Comparison of ENCODE assay signal across 8 cellular contexts in genomic region chr9:85742630-85742928, GRCh38. TPM values are rescaled to one million over a fixed set of nuclear protein-coding genes. Genes with fewer than 3 reads are reported as not detected.
DNase-seq lines count a peak whose midpoint lies in the region; ATAC-seq and TF ChIP-seq lines count a peak whose summit lies in the region.

No MANE protein-coding gene starts in this region.

- H3K27ac ChIP-seq in Karpas-422 (ENCODE audit: low read length) (peak overlapping the region; percentile 54; the same call in 1 of the 2 replicates), breast epithelium (peak overlapping the region; percentile 87 to 89)

- ATAC-seq in GM18861 (IDR thresholded peaks at IDR 0.05; ENCODE audit: unreplicated experiment) (no peak), GM19035 (IDR thresholded peaks at IDR 0.05; ENCODE audit: unreplicated experiment) (no peak), GM19324 (IDR thresholded peaks at IDR 0.05; ENCODE audit: low FRiP score, unreplicated experiment) (no peak)

- H3K4me1 Mint-ChIP-seq in Calu3 (ENCODE audit: low read depth, unreplicated experiment) (peaks cover 11% of the 10 kb centered on the region), mesothelial cell of epicardium (peaks cover 29% of the 10 kb centered on the region)

- H3K9me3 ChIP-seq in Karpas-422 (ENCODE audit: low read length) = no peaks in the 10 kb centered on the region
- H3K9me3 ChIP-seq in breast epithelium = no peaks in the 10 kb centered on the region

- H4K20me1 ChIP-seq in Karpas-422 (ENCODE audit: insufficient read depth, low read depth, low read length) = peaks cover 16% of the 10 kb centered on the region

- no peak for TF ChIP-seq POLR2A in breast epithelium (IDR thresholded peaks at IDR 0.05)

- H3K79me2 ChIP-seq in Karpas-422 (ENCODE audit: low read length) = peaks cover 38% of the 10 kb centered on the region

- H2AFZ ChIP-seq in Karpas-422 (ENCODE audit: low read length) = peak overlapping the region; percentile 77

- TF ChIP-seq CTCF in Calu3 (IDR thresholded peaks at IDR 0.05; ENCODE audit: unreplicated experiment) = no peak
- TF ChIP-seq CTCF in breast epithelium (IDR thresholded peaks at IDR 0.05) = peak in 1 of 3 donors; percentile 3
- TF ChIP-seq CTCF in mesothelial cell of epicardium (IDR thresholded peaks at IDR 0.05; ENCODE audit: unreplicated experiment) = no peak

- peaks cover 16% of the 10 kb centered on the region for H3K27me3 Mint-ChIP-seq in Calu3 (ENCODE audit: unreplicated experiment)
- H3K27me3 Mint-ChIP-seq in mesothelial cell of epicardium (ENCODE audit: low read depth) = peaks cover 9% of the 10 kb centered on the region

- no TSS peak for BruUV-seq in Calu3 (replicated peaks; lab: Mats Ljungman, UMichigan)

- H3K4me3 ChIP-seq in Karpas-422 (ENCODE audit: low read length) = peak overlapping the region; percentile 88
- peak overlapping the region; percentile 86 to 94 (median 90) for H3K4me3 ChIP-seq in breast epithelium

- no peaks in the 10 kb centered on the region for H3K9me3 Mint-ChIP-seq in Calu3 (ENCODE audit: low read depth, unreplicated experiment)
- no peaks in the 10 kb centered on the region for H3K9me3 Mint-ChIP-seq in mesothelial cell of epicardium

- H3K27me3 ChIP-seq in Karpas-422 (ENCODE audit: low read length) = no peaks in the 10 kb centered on the region
- no peaks in the 10 kb centered on the region for H3K27me3 ChIP-seq in breast epithelium

- peaks cover 24% of the 10 kb centered on the region for H3K4me1 ChIP-seq in Karpas-422 (ENCODE audit: low read length)
- H3K4me1 ChIP-seq in breast epithelium = no peaks in the 10 kb centered on the region

- H3K36me3 Mint-ChIP-seq in Calu3 (ENCODE audit: insufficient read depth, unreplicated experiment) (peaks cover 31% of the 10 kb centered on the region), mesothelial cell of epicardium (no peaks in the 10 kb centered on the region)

- H3K9me2 ChIP-seq in Karpas-422 (replicated peaks; ENCODE audit: insufficient read depth, low read length) = no peaks in the 10 kb centered on the region

- CTCF ChIA-PET in Calu3 (lab: Charles Lee) = no interaction called here

- H3K36me3 ChIP-seq in Karpas-422 (ENCODE audit: insufficient read depth, low read length) (no peaks in the 10 kb centered on the region), breast epithelium (no peaks in the 10 kb centered on the region)

- intact Hi-C loops in Calu3 (cut with micrococcal nuclease; ENCODE audit: unreplicated experiment) (no loop called here), breast epithelium (cut with DNase I; ENCODE audit: low total_unique reads) (no loop called here)

- no peak for DNase-seq in Calu3
- no peak for DNase-seq in Karpas-422
- DNase-seq in breast epithelium (ENCODE audit: low spot score in 2 of 2) = no peak
- DNase-seq in mesothelial cell of epicardium (ENCODE audit: low spot score in 2 of 2, unreplicated experiment in 2 of 2) = no peak
- DNase-seq in dermis blood vessel endothelial cell = no peak

- no peak overlapping the region for H3K27ac Mint-ChIP-seq in Calu3 (ENCODE audit: unreplicated experiment)
- H3K27ac Mint-ChIP-seq in mesothelial cell of epicardium = peak overlapping the region; percentile 94

- H3K9ac ChIP-seq in Karpas-422 (ENCODE audit: low read length) = peak overlapping the region; percentile 85

- peak overlapping the region; percentile 98 for H3K4me2 ChIP-seq in Karpas-422 (ENCODE audit: low read depth, low read length, poor library complexity, severe bottlenecking)

- peak overlapping the region; percentile 75 for H3K4me3 Mint-ChIP-seq in Calu3 (ENCODE audit: low read depth, unreplicated experiment)
- H3K4me3 Mint-ChIP-seq in mesothelial cell of epicardium = peak overlapping the region; percentile 86

RNA-seq across cellular contexts. Expression of gene AGTPBP1, which starts 0.8 kb away (rescaled TPM):
- total RNA-seq in Calu3 (2022) = 12.5 and 14.0 TPM in 2 replicates
- 25.7 and 42.9 TPM in 2 replicates for total RNA-seq in Karpas-422 (2014; rRNA removed; shearing (Covaris generic); ENCODE audit: low replicate concordance)
- 10 to 100 TPM; 20.0 to 25.0 (median 21.8) TPM for total RNA-seq in breast epithelium
- total RNA-seq in mesothelial cell of epicardium = 26.0 to 27.4 TPM (median 27.0 TPM) in 3 replicates
- total RNA-seq in dermis blood vessel endothelial cell = 31.6 and 34.4 TPM in 2 replicates
